Comparison of ENCODE assay signal across 13 cellular contexts in genomic region chr13:20825476-20825875, GRCh38. TPM values are rescaled to one million over a fixed set of nuclear protein-coding genes. Genes with fewer than 3 reads are reported as not detected.
DNase-seq lines count a peak whose midpoint lies in the region; ATAC-seq and TF ChIP-seq lines count a peak whose summit lies in the region.
"Had no signal": no experiment of that assay in that cellular context is flagged by ENCODE, and none has a peak within 500 bp of the region (broad histone marks: within the 10 kb centered on the region; RNA-seq: fewer than 3 reads in every experiment).

No MANE protein-coding gene starts in this region.

- in situ Hi-C loops in GM23248 (cut with MboI) (loop anchor here (25.0 kb wide), 1 partner anchor 638 kb away; the partner anchor contains the start of gene GJB2), ACHN (cut with HindIII; ENCODE audit: low pct_ligation_motif_present, low pct_unique_long_range_greater_than_20kb, low sequenced_read_pairs) (no loop called here)

- peaks cover 23% of the 10 kb centered on the region for H3F3A ChIP-seq in GM23248 (ENCODE audit: insufficient read depth)

- no peak overlapping the region for H3K4me3 ChIP-seq in GM23248
- H3K4me3 ChIP-seq in SJCRH30 = no peak overlapping the region
- no peak overlapping the region for H3K4me3 ChIP-seq in hepatocyte
- H3K4me3 ChIP-seq: ascending aorta, lower lobe of right lung had no signal

- H3K9me2 ChIP-seq in GM23248 (ENCODE audit: insufficient read depth) = no peaks in the 10 kb centered on the region
- H3K9me2 ChIP-seq in hepatocyte (replicated peaks; ENCODE audit: insufficient read depth) = no peaks in the 10 kb centered on the region

- H3K9ac ChIP-seq in GM23248 = no peak overlapping the region

- H4K20me1 ChIP-seq in GM23248 (ENCODE audit: insufficient read depth) (no peaks in the 10 kb centered on the region), hepatocyte (ENCODE audit: insufficient read depth, poor library complexity, severe bottlenecking) (no peaks in the 10 kb centered on the region)

- H3K4me1 ChIP-seq in GM23248 (ENCODE audit: insufficient read depth) (peaks cover 51% of the 10 kb centered on the region), SJCRH30 (peaks cover 41% of the 10 kb centered on the region), hepatocyte (ENCODE audit: insufficient read depth) (no peaks in the 10 kb centered on the region)

- H3K4me2 ChIP-seq in GM23248 (ENCODE audit: unreplicated experiment) (peak overlapping the region; percentile 23), hepatocyte (peak overlapping the region; percentile 7)

- DNase-seq in A172 (ENCODE audit: low spot score) = peak; percentile 35
- DNase-seq in GM23248 = peak; percentile 27
- peak; percentile 60 to 87 for DNase-seq in SJCRH30
- DNase-seq in hepatocyte (ENCODE audit: low spot score) = no peak
- no peak for DNase-seq in ACHN
- no peak for DNase-seq in NCI-H526 treated with DMSO at 0.1 percent for 48 hours (lab: John Stamatoyannopoulos, UW)
- DNase-seq: activated T-cell treated with anti-CD3 and anti-CD28 coated beads, Interleukin-2, amount 50 U/mL, for 4 hours; lower lobe of right lung; NCI-H1417 had no signal

- 39 to 43% methylated on average over 3 of the region's 3 CpGs for WGBS in GM23248 (ENCODE audit: low coverage in 1 of 2, low lambda C conversion rate in 2 of 2, missing lambda C conversion rate in 2 of 2), 2 experiments
- 58% methylated on average over 3 of the region's 3 CpGs for WGBS in hepatocyte (ENCODE audit: low lambda C conversion rate, missing lambda C conversion rate)

- no peaks in the 10 kb centered on the region for H3K9me3 ChIP-seq in GM23248 (ENCODE audit: low read depth)
- H3K9me3 ChIP-seq in SJCRH30 (replicated peaks) = no peaks in the 10 kb centered on the region
- H3K9me3 ChIP-seq in hepatocyte (ENCODE audit: low read depth) = no peaks in the 10 kb centered on the region
- H3K9me3 ChIP-seq: ascending aorta, lower lobe of right lung had no signal

- H3K36me3 ChIP-seq in GM23248 (ENCODE audit: low read depth) = no peaks in the 10 kb centered on the region
- peaks cover 10% of the 10 kb centered on the region for H3K36me3 ChIP-seq in SJCRH30
- no peaks in the 10 kb centered on the region for H3K36me3 ChIP-seq in hepatocyte (replicated peaks; ENCODE audit: insufficient read depth, low read depth)
- H3K36me3 ChIP-seq: ascending aorta, lower lobe of right lung had no signal

- H2AFZ ChIP-seq in GM23248 (no peak overlapping the region), hepatocyte (no peak overlapping the region)

- H3K79me2 ChIP-seq in GM23248 (ENCODE audit: insufficient read depth) (no peaks in the 10 kb centered on the region), hepatocyte (no peaks in the 10 kb centered on the region)

- ATAC-seq in HG02623 (IDR thresholded peaks at IDR 0.05; ENCODE audit: unreplicated experiment) (no peak), HG03039 (IDR thresholded peaks at IDR 0.05; ENCODE audit: unreplicated experiment) (no peak)
- ATAC-seq: activated T-cell treated with anti-CD3 and anti-CD28 coated beads, Interleukin-2, amount 50 U/mL, for 4 hours; stimulated activated memory B cell treated with anti-CD40 and anti-IgM and Interleukin-4, amounts not matched to agents 10 μg/mL and 1 μg/mL and 100 μg/mL, for 72 hours had no signal

- no peak for TF ChIP-seq CTCF in hepatocyte (IDR thresholded peaks at IDR 0.05; ENCODE audit: poor library complexity)

- no peaks in the 10 kb centered on the region for H3K27me3 ChIP-seq in GM23248 (replicated peaks; ENCODE audit: insufficient read depth)
- no peaks in the 10 kb centered on the region for H3K27me3 ChIP-seq in SJCRH30
- no peaks in the 10 kb centered on the region for H3K27me3 ChIP-seq in hepatocyte
- H3K27me3 ChIP-seq: ascending aorta had no signal

- H3K27ac ChIP-seq in GM23248 = 0 out of 2 replicates have a peak overlapping the region, but pooled peaks have one; percentile 45
- peak overlapping the region; percentile 75 for H3K27ac ChIP-seq in SJCRH30
- H3K27ac ChIP-seq in hepatocyte = peak overlapping the region; percentile 1
- H3K27ac ChIP-seq: lower lobe of right lung had no signal

RNA-seq across cellular contexts. Expression of gene EEF1AKMT1, which starts 51.7 kb away (rescaled TPM):
- 10.7 and 16.8 TPM in 2 replicates for total RNA-seq in A172 (2014; rRNA removed; shearing (Covaris generic))
- total RNA-seq in GM23248 (2014; rRNA removed; shearing (Covaris generic)) = 9.1 and 13.7 TPM in 2 replicates
- polyA plus RNA-seq in GM23248 (2016; fragmentation: Nextera tagmentation; extraction: Ambion mirVana) (23.0 and 23.1 TPM in 2 replicates), hepatocyte (13.6 and 21.1 TPM in 2 replicates)
- total RNA-seq in SJCRH30 (2014; rRNA removed; shearing (Covaris generic)) = 4.7 and 4.8 TPM in 2 replicates
- 9.2 TPM in 2 replicates for total RNA-seq in hepatocyte
- total RNA-seq: ascending aorta had no signal

Comparison
In these comparisons a context has a peak if more than half of its experiments do, and no peak if none do; other contexts are left out.
1. DNase-seq: peak in A172 (single experiment), GM23248 (single experiment) and SJCRH30 (2 of 2); none in hepatocyte (single experiment), ACHN (single experiment) and NCI-H526 treated with DMSO at 0.1 percent for 48 hours (single experiment).
2. H3K27ac ChIP-seq: peak in every context shown above with its lines; median percentile 75 in SJCRH30; 45 in GM23248; 1 in hepatocyte.